10 cellular contexts compared by ENCODE assay signal in genomic region chr6:118708055-118708454, GRCh38. TPM values are rescaled to one million over a fixed set of nuclear protein-coding genes. Genes with fewer than 3 reads are reported as not detected.
DNase-seq lines count a peak whose midpoint lies in the region; ATAC-seq and TF ChIP-seq lines count a peak whose summit lies in the region.
"Had no signal": no experiment of that assay in that cellular context is flagged by ENCODE, and none has a peak within 500 bp of the region (broad histone marks: within the 10 kb centered on the region; RNA-seq: fewer than 3 reads in every experiment).

No MANE protein-coding gene starts in this region.

- intact Hi-C loops in gastrocnemius medialis (cut with DNase I; ENCODE audit: low total_unique reads) (loop anchor here (5.0 kb wide), 1 partner anchor 1031 kb away; the partner anchor contains the start of gene NUS1), posterior cingulate gyrus (cut with DNase I) (loop anchor here (5.0 kb wide), 1 partner anchor 56 kb away; the partner anchor contains the start of gene CEP85L)

- in situ Hi-C loops in gastrocnemius medialis (cut with MboI; ENCODE audit: low sequenced_read_pairs in 4 of 4) = no loop called here

- H3K27ac Mint-ChIP-seq in endodermal cell = no peak overlapping the region

- peak; percentile 54 for DNase-seq in DMS 273 (lab: John Stamatoyannopoulos, UW; ENCODE audit: unreplicated experiment)
- DNase-seq in DMS 273 treated with DMSO at 0.1 percent for 48 hours (lab: John Stamatoyannopoulos, UW) = no peak
- no peak for DNase-seq in SJSA1 (ENCODE audit: low read depth in 1 of 2, low spot score in 2 of 2)
- DNase-seq in effector memory CD4-positive, alpha-beta T cell = no peak
- DNase-seq in gastrocnemius medialis = no peak
- no peak for DNase-seq in posterior cingulate gyrus
- no peak for DNase-seq in endodermal cell
- DNase-seq: caudate nucleus had no signal

- no peak for TF ChIP-seq POLR2A in gastrocnemius medialis (IDR thresholded peaks at IDR 0.05)

- H3K27ac ChIP-seq in SJSA1 = peak overlapping the region; percentile 79
- H3K27ac ChIP-seq in effector memory CD4-positive, alpha-beta T cell (ENCODE audit: insufficient read depth, low read length, poor library complexity, severe bottlenecking) = peak overlapping the region; percentile 74
- peak overlapping the region; percentile 31 to 76 (median 74) for H3K27ac ChIP-seq in gastrocnemius medialis
- no peak overlapping the region for H3K27ac ChIP-seq in endodermal cell (ENCODE audit: low read depth, low read length)
- H3K27ac ChIP-seq: 22Rv1 had no signal

- H3K27me3 Mint-ChIP-seq in endodermal cell (ENCODE audit: insufficient read depth) = no peaks in the 10 kb centered on the region

- H3K27me3 ChIP-seq in SJSA1 (replicated peaks) (no peaks in the 10 kb centered on the region), gastrocnemius medialis (no peaks in the 10 kb centered on the region), endodermal cell (ENCODE audit: control insufficient read depth, insufficient read depth, low read length, poor library complexity, severe bottlenecking) (no peaks in the 10 kb centered on the region)
- H3K27me3 ChIP-seq in effector memory CD4-positive, alpha-beta T cell (replicated peaks; ENCODE audit: control insufficient read depth, insufficient read depth, low read length, poor library complexity, severe bottlenecking) = no peaks in the 10 kb centered on the region

- no peak for TF ChIP-seq CTCF in gastrocnemius medialis (IDR thresholded peaks at IDR 0.05 in 4 of 5, conservative IDR thresholded peaks at IDR 0.05 in 1 of 5)
- no peak for TF ChIP-seq CTCF in endodermal cell (conservative IDR thresholded peaks at IDR 0.05)

- H3K4me3 ChIP-seq in SJSA1 (no peak overlapping the region), gastrocnemius medialis (no peak overlapping the region), endodermal cell (ENCODE audit: low read length) (no peak overlapping the region)
- H3K4me3 ChIP-seq in effector memory CD4-positive, alpha-beta T cell (ENCODE audit: insufficient read depth, low read depth, low read length, poor library complexity, severe bottlenecking) = peak overlapping the region; percentile 65

- peaks cover 29% of the 10 kb centered on the region for H3K4me1 Mint-ChIP-seq in endodermal cell

- H3K9me3 ChIP-seq in SJSA1 (replicated peaks) (no peaks in the 10 kb centered on the region), gastrocnemius medialis (no peaks in the 10 kb centered on the region), endodermal cell (ENCODE audit: control insufficient read depth, low read length) (no peaks in the 10 kb centered on the region)
- no peaks in the 10 kb centered on the region for H3K9me3 ChIP-seq in effector memory CD4-positive, alpha-beta T cell (ENCODE audit: control insufficient read depth, low read length)

- no peak for ATAC-seq in gastrocnemius medialis
- ATAC-seq in HG03196 (IDR thresholded peaks at IDR 0.05; ENCODE audit: unreplicated experiment) = no peak

- H3K4me1 ChIP-seq in SJSA1 (replicated peaks) (peaks cover 51% of the 10 kb centered on the region), gastrocnemius medialis (peaks cover 44 to 45% of the 10 kb centered on the region in 2 donors), endodermal cell (ENCODE audit: control insufficient read depth, insufficient read depth, low read length) (peaks cover 14% of the 10 kb centered on the region)
- peaks cover 42% of the 10 kb centered on the region for H3K4me1 ChIP-seq in effector memory CD4-positive, alpha-beta T cell (ENCODE audit: control insufficient read depth, insufficient read depth, low read length, poor library complexity, severe bottlenecking)

- H3K9ac ChIP-seq in endodermal cell (ENCODE audit: extremely low read depth, low read length, poor library complexity, severe bottlenecking) = no peak overlapping the region

- H3K9me3 Mint-ChIP-seq in endodermal cell = no peaks in the 10 kb centered on the region

- no peak overlapping the region for H3K4me3 Mint-ChIP-seq in endodermal cell

- no peaks in the 10 kb centered on the region for H3K36me3 Mint-ChIP-seq in endodermal cell (ENCODE audit: low read depth)

- H3K36me3 ChIP-seq in SJSA1 (no peaks in the 10 kb centered on the region), gastrocnemius medialis (no peaks in the 10 kb centered on the region), endodermal cell (ENCODE audit: control insufficient read depth, insufficient read depth, low read length) (no peaks in the 10 kb centered on the region)
- H3K36me3 ChIP-seq in effector memory CD4-positive, alpha-beta T cell (ENCODE audit: control insufficient read depth, insufficient read depth, low read length) = no peaks in the 10 kb centered on the region

- 91% methylated on average over 3 of the region's 3 CpGs; no CpG with 5 or more reads in 1 of the 2 experiments for WGBS in endodermal cell (ENCODE audit: insufficient coverage in 1 of 2, insufficient read length in 1 of 2), 2 experiments

RNA-seq across cellular contexts. Expression of gene CEP85L, which starts 56.7 kb away (rescaled TPM):
- total RNA-seq in SJSA1 (2014; rRNA removed; shearing (Covaris generic)) = 6.5 and 12.7 TPM in 2 replicates
- total RNA-seq in gastrocnemius medialis = 10 to 100 TPM; 15.6 to 22.8 (median 21.9) TPM
- total RNA-seq in endodermal cell = 10 to 100 TPM in 1 of 2 donors, 1 to 10 TPM in 1; 6.7 to 10.2 TPM
- polyA plus RNA-seq in endodermal cell (2013, experiment 1 of 2) = 6.0 TPM
- polyA plus RNA-seq in endodermal cell (2013, experiment 2 of 2) = 6.8 TPM
